In genomic region chr6:77462359-77463307, GRCh38 we compare ENCODE assay signal across 10 cellular contexts. TPM values are rescaled to one million over a fixed set of nuclear protein-coding genes. Genes with fewer than 3 reads are reported as not detected.
DNase-seq lines count a peak whose midpoint lies in the region; ATAC-seq and TF ChIP-seq lines count a peak whose summit lies in the region.
"Had no signal": no experiment of that assay in that cellular context is flagged by ENCODE, and none has a peak within 500 bp of the region (broad histone marks: within the 10 kb centered on the region; RNA-seq: fewer than 3 reads in every experiment).

No MANE protein-coding gene starts in this region.

- peaks cover 0 to 18% of the 10 kb centered on the region in 2 donors for H3K9me3 ChIP-seq in lung (ENCODE audit: control insufficient read depth in 2 of 2, insufficient read depth in 1 of 2, low read length in 1 of 2)
- H3K9me3 ChIP-seq in thoracic aorta = no peaks in the 10 kb centered on the region
- H3K9me3 ChIP-seq: BE2C, MG63 had no signal

- WGBS in lung, 2 donors = 3 to 6% methylated on average over 55 of the region's 55 CpGs

- H3K4me1 ChIP-seq in lung (ENCODE audit: control insufficient read depth in 2 of 2, insufficient read depth in 2 of 2, low read length in 2 of 2) = peaks cover 0 to 17% of the 10 kb centered on the region in 2 donors
- peaks cover 5 to 29% of the 10 kb centered on the region in 2 donors for H3K4me1 ChIP-seq in thoracic aorta (ENCODE audit: control insufficient read depth in 1 of 2, low read depth in 2 of 2)
- H3K4me1 ChIP-seq: BE2C had no signal

- intact Hi-C loops in dorsolateral prefrontal cortex (cut with DNase I) = loop anchor here in 1 of 2 donors (5.0 kb wide), 1 partner anchor 1530 kb away; no protein-coding TSS in a partner anchor

- peaks cover 9% of the 10 kb centered on the region for H3K4me1 Mint-ChIP-seq in T-helper 2 cell treated with Interferon-gamma antibody and Interleukin-4, amounts not matched to agents 5 μg/mL and 100 μg/mL, for 36 hours (ENCODE audit: low read depth)

- ATAC-seq in lung (ENCODE audit: insufficient read depth, low FRiP score) = no peak
- ATAC-seq in thoracic aorta (ENCODE audit: insufficient number of reproducible peaks, low FRiP score, low read depth) = no peak
- no peak for ATAC-seq in GM18520 (IDR thresholded peaks at IDR 0.05; ENCODE audit: unreplicated experiment)
- ATAC-seq in GM19324 (IDR thresholded peaks at IDR 0.05; ENCODE audit: low FRiP score, unreplicated experiment) = no peak
- ATAC-seq in GM19035 (IDR thresholded peaks at IDR 0.05; ENCODE audit: unreplicated experiment) = no peak

- H3K27me3 ChIP-seq in dorsolateral prefrontal cortex (peaks cover 0 to 78% (median 45%) of the 10 kb centered on the region in 45 donors), lung (ENCODE audit: control insufficient read depth, insufficient read depth) (peaks cover 8% of the 10 kb centered on the region), thoracic aorta (replicated peaks; ENCODE audit: insufficient read depth) (no peaks in the 10 kb centered on the region)
- H3K27me3 ChIP-seq: MG63 had no signal

- DNase-seq in T-helper 2 cell treated with Interferon-gamma antibody and Interleukin-4, amounts not matched to agents 5 μg/mL and 100 μg/mL, for 36 hours (ENCODE audit: low spot score) = no peak
- DNase-seq in T-helper 2 cell (no peak), dorsolateral prefrontal cortex (peak in 2 of 10 donors; percentile 32 to 48), lung (ENCODE audit: low spot score) (no peak), thoracic aorta (ENCODE audit: low spot score) (no peak)
- DNase-seq: BE2C, MG63 had no signal

- peak overlapping the region in 29 of 59 donors; percentile 4 to 77 (median 61) for H3K27ac ChIP-seq in dorsolateral prefrontal cortex
- no peak overlapping the region for H3K27ac ChIP-seq in lung (ENCODE audit: low read depth in 1 of 2, low read length in 1 of 2)
- peak overlapping the region; percentile 82 for H3K27ac ChIP-seq in thoracic aorta

- peaks cover 8% of the 10 kb centered on the region for H3K9me3 Mint-ChIP-seq in T-helper 2 cell treated with Interferon-gamma antibody and Interleukin-4, amounts not matched to agents 5 μg/mL and 100 μg/mL, for 36 hours

- H3K4me3 ChIP-seq in dorsolateral prefrontal cortex = peak overlapping the region in 58 of 59 donors; percentile 1 to 76 (median 56)
- H3K4me3 ChIP-seq in lung = peak overlapping the region; percentile 30
- H3K4me3 ChIP-seq in thoracic aorta = peak overlapping the region; percentile 86

- H3K36me3 Mint-ChIP-seq in T-helper 2 cell treated with Interferon-gamma antibody and Interleukin-4, amounts not matched to agents 5 μg/mL and 100 μg/mL, for 36 hours (ENCODE audit: low read depth) = peaks cover 3% of the 10 kb centered on the region

- peaks cover 59% of the 10 kb centered on the region for H3K27me3 Mint-ChIP-seq in T-helper 2 cell treated with Interferon-gamma antibody and Interleukin-4, amounts not matched to agents 5 μg/mL and 100 μg/mL, for 36 hours (ENCODE audit: low read depth)

- TF ChIP-seq CTCF in dorsolateral prefrontal cortex (IDR thresholded peaks at IDR 0.05 in 54 of 56, conservative IDR thresholded peaks at IDR 0.05 in 2 of 56; ENCODE audit: low read depth in 1 of 56, partially characterized antibody in 56 of 56) (peak in 25 of 56 donors; percentile 7 to 40 (median 23)), lung (IDR thresholded peaks at IDR 0.05; ENCODE audit: control extremely low read depth, extremely low read depth) (no peak), thoracic aorta (IDR thresholded peaks at IDR 0.05) (peak; percentile 50)

- H3K27ac Mint-ChIP-seq in T-helper 2 cell treated with Interferon-gamma antibody and Interleukin-4, amounts not matched to agents 5 μg/mL and 100 μg/mL, for 36 hours = no peak overlapping the region

- H3K36me3 ChIP-seq in lung (ENCODE audit: control insufficient read depth in 2 of 2, insufficient read depth in 2 of 2, low read length in 2 of 2) = no peaks in the 10 kb centered on the region
- no peaks in the 10 kb centered on the region for H3K36me3 ChIP-seq in thoracic aorta
- H3K36me3 ChIP-seq: BE2C, MG63 had no signal

- peak overlapping the region; percentile 30 for H3K4me3 Mint-ChIP-seq in T-helper 2 cell treated with Interferon-gamma antibody and Interleukin-4, amounts not matched to agents 5 μg/mL and 100 μg/mL, for 36 hours

RNA-seq across cellular contexts. Expression of gene HTR1B, which starts 0.7 kb away (rescaled TPM):
- total RNA-seq in dorsolateral prefrontal cortex (10 to 100 TPM in 12 of 120 experiments, 1 to 10 TPM in 108; 2.1 to 15.6 (median 6.5) TPM), lung (under 1 TPM in 1 of 2 donors, not detected in 1; 0.64 TPM), thoracic aorta (1 to 10 TPM; 5.9 to 9.9 TPM)
- under 1 TPM; 0.03 to 0.06 TPM for polyA plus RNA-seq in lung

Comparison
In these comparisons a context has a peak if more than half of its experiments do, and no peak if none do; other contexts are left out.
1. H3K27ac ChIP-seq: peak in thoracic aorta (2 of 2); none in lung (0 of 2).
2. H3K4me3 ChIP-seq: peak in every context shown above with its lines; median percentile 86 in thoracic aorta; 56 in dorsolateral prefrontal cortex; 30 in lung.